In genomic region chr7:2417981-2418481, GRCh38 we compare ENCODE assay signal across 11 cellular contexts. TPM values are rescaled to one million over a fixed set of nuclear protein-coding genes. Genes with fewer than 3 reads are reported as not detected.
A peak's percentile ranks its signal among the peaks of the same experiment; 100 is the strongest.
DNase-seq lines count a peak whose midpoint lies in the region; ATAC-seq and TF ChIP-seq lines count a peak whose summit lies in the region.
"Had no signal": no experiment of that assay in that cellular context is flagged by ENCODE, and none has a peak within 500 bp of the region (broad histone marks: within the 10 kb centered on the region; RNA-seq: fewer than 3 reads in every experiment).

No MANE protein-coding gene starts in this region.

- peaks cover 38% of the 10 kb centered on the region for H3K4me1 Mint-ChIP-seq in activated CD4-positive, alpha-beta T cell treated with anti-CD3 and anti-CD28 coated beads for 36 hours
- H3K4me1 Mint-ChIP-seq in stimulated activated naive CD8-positive, alpha-beta T cell treated with anti-CD3 and anti-CD28 coated beads, Interleukin-15, Interleukin-2, amounts not matched to agents 100 ng/mL and 50 ng/mL, for 24 hours (ENCODE audit: low read depth), result peaks cover 51% of the 10 kb centered on the region

- H3K4me1 ChIP-seq in prostate gland (replicated peaks), result peaks cover 10% of the 10 kb centered on the region

- TF ChIP-seq CTCF in prostate gland (IDR thresholded peaks at IDR 0.05), result no peak

- H3K27ac Mint-ChIP-seq in activated CD4-positive, alpha-beta T cell treated with anti-CD3 and anti-CD28 coated beads for 36 hours, result peak overlapping the region; percentile 9
- peak overlapping the region; percentile 67 for H3K27ac Mint-ChIP-seq in stimulated activated naive CD8-positive, alpha-beta T cell treated with anti-CD3 and anti-CD28 coated beads, Interleukin-15, Interleukin-2, amounts not matched to agents 100 ng/mL and 50 ng/mL, for 24 hours
- H3K27ac Mint-ChIP-seq: type B pancreatic cell had no signal

- POLR2A ChIA-PET in activated CD4-positive, alpha-beta T cell treated with anti-CD3 and anti-CD28 coated beads for 36 hours (lab: Charles Lee), result interaction anchor here (0.5 kb wide), 1 partner anchor 11 kb away, joined by 6 read pairs; no protein-coding TSS in a partner anchor

- H3K36me3 Mint-ChIP-seq in activated CD4-positive, alpha-beta T cell treated with anti-CD3 and anti-CD28 coated beads for 36 hours (ENCODE audit: low read depth), result no peaks in the 10 kb centered on the region
- peaks cover 8% of the 10 kb centered on the region for H3K36me3 Mint-ChIP-seq in stimulated activated naive CD8-positive, alpha-beta T cell treated with anti-CD3 and anti-CD28 coated beads, Interleukin-15, Interleukin-2, amounts not matched to agents 100 ng/mL and 50 ng/mL, for 24 hours (ENCODE audit: low read depth)

- no peak for TF ChIP-seq POLR2A in prostate gland (IDR thresholded peaks at IDR 0.05)

- H3K9me3 Mint-ChIP-seq in activated CD4-positive, alpha-beta T cell treated with anti-CD3 and anti-CD28 coated beads for 36 hours (ENCODE audit: low read depth), result no peaks in the 10 kb centered on the region
- no peaks in the 10 kb centered on the region for H3K9me3 Mint-ChIP-seq in stimulated activated naive CD8-positive, alpha-beta T cell treated with anti-CD3 and anti-CD28 coated beads, Interleukin-15, Interleukin-2, amounts not matched to agents 100 ng/mL and 50 ng/mL, for 24 hours
- H3K9me3 Mint-ChIP-seq: type B pancreatic cell had no signal

- CTCF ChIA-PET in activated CD4-positive, alpha-beta T cell treated with anti-CD3 and anti-CD28 coated beads for 36 hours (lab: Charles Lee), result interaction anchor here (1.7 kb wide), 1 partner anchor 13 kb away, joined by 5 read pairs; no protein-coding TSS in a partner anchor

- no peak overlapping the region for H3K27ac ChIP-seq in prostate gland

- no peak overlapping the region for H3K4me3 Mint-ChIP-seq in activated CD4-positive, alpha-beta T cell treated with anti-CD3 and anti-CD28 coated beads for 36 hours
- peak overlapping the region; percentile 52 for H3K4me3 Mint-ChIP-seq in stimulated activated naive CD8-positive, alpha-beta T cell treated with anti-CD3 and anti-CD28 coated beads, Interleukin-15, Interleukin-2, amounts not matched to agents 100 ng/mL and 50 ng/mL, for 24 hours
- H3K4me3 Mint-ChIP-seq: type B pancreatic cell had no signal

- H3K27me3 Mint-ChIP-seq in activated CD4-positive, alpha-beta T cell treated with anti-CD3 and anti-CD28 coated beads for 36 hours, result no peaks in the 10 kb centered on the region
- H3K27me3 Mint-ChIP-seq in stimulated activated naive CD8-positive, alpha-beta T cell treated with anti-CD3 and anti-CD28 coated beads, Interleukin-15, Interleukin-2, amounts not matched to agents 100 ng/mL and 50 ng/mL, for 24 hours, result no peaks in the 10 kb centered on the region
- H3K27me3 Mint-ChIP-seq: type B pancreatic cell had no signal

- WGBS in prostate gland, result 60% methylated on average over 15 of the region's 15 CpGs

- no peaks in the 10 kb centered on the region for H3K27me3 ChIP-seq in prostate gland (replicated peaks; ENCODE audit: insufficient read depth)

- ATAC-seq in activated CD4-positive, alpha-beta T cell treated with anti-CD3 and anti-CD28 coated beads for 36 hours, result peak; percentile 67

- intact Hi-C loops in activated CD4-positive, alpha-beta T cell treated with anti-CD3 and anti-CD28 coated beads for 36 hours (cut with DNase I, micrococcal nuclease), result no loop called here
- intact Hi-C loops in head of caudate nucleus (cut with DNase I) (no loop called here), prostate gland (cut with DNase I) (no loop called here)

- DNase-seq in activated CD4-positive, alpha-beta T cell treated with anti-CD3 and anti-CD28 coated beads for 36 hours, result peak; percentile 61
- DNase-seq in activated CD4-positive, alpha-beta T cell treated with anti-CD3 and anti-CD28 coated beads for 1 hour, result no peak
- peak; percentile 21 for DNase-seq in activated T-cell treated with anti-CD3 and anti-CD28 coated beads for 4 hours
- peak in 38 of 42 donors; percentile 14 to 81 (median 52) for DNase-seq in head of caudate nucleus
- DNase-seq in NCI-H510A (lab: John Stamatoyannopoulos, UW), result no peak
- no peak for DNase-seq in prostate gland (ENCODE audit: low spot score)
- no peak for DNase-seq in NCI-H187 treated with DMSO at 0.1 percent for 48 hours (lab: John Stamatoyannopoulos, UW)
- DNase-seq: NCI-H524 treated with DMSO at 0.1 percent for 48 hours had no signal

- H3K9me3 ChIP-seq in prostate gland, result no peaks in the 10 kb centered on the region

- no peaks in the 10 kb centered on the region for H3K36me3 ChIP-seq in prostate gland

- no peak overlapping the region for H3K4me3 ChIP-seq in prostate gland

RNA-seq across cellular contexts. Expression of gene CHST12, which starts 14.6 kb away (rescaled TPM):
- 1 to 10 TPM; 1.8 to 1.9 TPM for total RNA-seq in activated CD4-positive, alpha-beta T cell treated with anti-CD3 and anti-CD28 coated beads for 36 hours
- total RNA-seq in prostate gland, result 10 to 100 TPM; 22.4 to 36.1 TPM

RNA-seq across cellular contexts. Expression of gene GRIFIN, which starts 58.2 kb away (rescaled TPM):
- total RNA-seq in activated CD4-positive, alpha-beta T cell treated with anti-CD3 and anti-CD28 coated beads for 36 hours, result not detected
- not detected for total RNA-seq in prostate gland
- total RNA-seq: activated CD8-positive, alpha-beta memory T cell treated with anti-CD3 and anti-CD28 coated beads for 36 hours had no signal

Comparison
In these comparisons a context has a peak if more than half of its experiments do, and no peak if none do; other contexts are left out.
1. DNase-seq: peak in activated CD4-positive, alpha-beta T cell treated with anti-CD3 and anti-CD28 coated beads for 36 hours (single experiment), activated T-cell treated with anti-CD3 and anti-CD28 coated beads for 4 hours (single experiment) and head of caudate nucleus (38 of 42); none in activated CD4-positive, alpha-beta T cell treated with anti-CD3 and anti-CD28 coated beads for 1 hour (single experiment), NCI-H510A (single experiment), prostate gland (single experiment) and NCI-H187 treated with DMSO at 0.1 percent for 48 hours (single experiment).
2. RNA of gene CHST12, which starts 14.6 kb away (total RNA-seq): 22.4 to 36.1 TPM in prostate gland; 1.8 to 1.9 TPM in activated CD4-positive, alpha-beta T cell treated with anti-CD3 and anti-CD28 coated beads for 36 hours; every median in the first group is over 4 times any median in the second.